Comparison of ENCODE assay signal across 11 cellular contexts in the genomic region with DNA sequence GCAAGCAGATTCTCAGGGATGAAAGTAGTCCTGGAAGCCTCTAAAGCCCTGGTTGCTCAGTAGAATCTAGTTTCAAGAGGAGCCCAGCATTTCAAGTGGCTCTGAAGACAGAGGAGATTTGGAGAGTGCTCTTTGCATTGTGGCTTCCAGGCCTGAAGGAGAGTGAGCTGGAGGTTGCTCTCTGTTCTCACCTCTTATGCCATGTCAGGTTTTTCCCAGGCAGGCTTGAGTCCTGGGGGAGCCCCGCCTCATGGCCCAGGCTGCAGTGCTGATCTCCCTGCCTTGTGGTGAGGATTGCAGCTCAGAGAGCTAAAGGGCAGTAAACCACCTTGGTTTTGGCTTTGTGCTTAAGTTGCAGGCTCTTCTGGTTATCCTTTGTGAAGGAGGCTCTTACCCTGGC. TPM values are rescaled to one million over a fixed set of nuclear protein-coding genes. Genes with fewer than 3 reads are reported as not detected.
DNase-seq lines count a peak whose midpoint lies in the region; ATAC-seq and TF ChIP-seq lines count a peak whose summit lies in the region.
"Had no signal": no experiment of that assay in that cellular context is flagged by ENCODE, and none has a peak within 500 bp of the region (broad histone marks: within the 10 kb centered on the region; RNA-seq: fewer than 3 reads in every experiment).

No MANE protein-coding gene starts in this region.

- H3K27ac ChIP-seq in transverse colon: peak overlapping the region; percentile 38 to 66 (median 57)

- no peaks in the 10 kb centered on the region for H3K9me3 ChIP-seq in transverse colon

- no peaks in the 10 kb centered on the region for H3K36me3 ChIP-seq in transverse colon

- intact Hi-C loops in transverse colon (cut with DNase I; ENCODE audit: low total_unique reads): no loop called here

- no peaks in the 10 kb centered on the region for H3K27me3 Mint-ChIP-seq in activated T-cell treated with anti-CD3 and anti-CD28 coated beads, Interleukin-2, amount 50 U/mL, for 24 hours
- H3K27me3 Mint-ChIP-seq in activated T-helper 17 cell treated with anti-CD3 and anti-CD28 coated beads, Interleukin-2, amount 50 U/mL, for 72 hours: no peaks in the 10 kb centered on the region
- H3K27me3 Mint-ChIP-seq in memory B cell: no peaks in the 10 kb centered on the region

- no peak overlapping the region for H3K4me3 Mint-ChIP-seq in activated T-cell treated with anti-CD3 and anti-CD28 coated beads, Interleukin-2, amount 50 U/mL, for 24 hours
- H3K4me3 Mint-ChIP-seq in activated T-helper 17 cell treated with anti-CD3 and anti-CD28 coated beads, Interleukin-2, amount 50 U/mL, for 72 hours: no peak overlapping the region
- peak overlapping the region; percentile 41 for H3K4me3 Mint-ChIP-seq in memory B cell

- H3K4me1 ChIP-seq in transverse colon: peaks cover 28 to 84% (median 59%) of the 10 kb centered on the region in 4 donors

- H3K27me3 ChIP-seq in transverse colon: no peaks in the 10 kb centered on the region

- TF ChIP-seq CTCF in transverse colon (IDR thresholded peaks at IDR 0.05): no peak

- H3K9me3 Mint-ChIP-seq in activated T-cell treated with anti-CD3 and anti-CD28 coated beads, Interleukin-2, amount 50 U/mL, for 24 hours: no peaks in the 10 kb centered on the region
- H3K9me3 Mint-ChIP-seq in activated T-helper 17 cell treated with anti-CD3 and anti-CD28 coated beads, Interleukin-2, amount 50 U/mL, for 72 hours: no peaks in the 10 kb centered on the region
- no peaks in the 10 kb centered on the region for H3K9me3 Mint-ChIP-seq in memory B cell

- H3K27ac Mint-ChIP-seq in activated T-cell treated with anti-CD3 and anti-CD28 coated beads, Interleukin-2, amount 50 U/mL, for 24 hours: peak overlapping the region; percentile 71
- peak overlapping the region; percentile 65 for H3K27ac Mint-ChIP-seq in activated T-helper 17 cell treated with anti-CD3 and anti-CD28 coated beads, Interleukin-2, amount 50 U/mL, for 72 hours
- peak overlapping the region; percentile 84 for H3K27ac Mint-ChIP-seq in memory B cell

- H3K36me3 Mint-ChIP-seq in activated T-cell treated with anti-CD3 and anti-CD28 coated beads, Interleukin-2, amount 50 U/mL, for 24 hours (ENCODE audit: low read depth): peaks cover 23% of the 10 kb centered on the region
- H3K36me3 Mint-ChIP-seq in activated T-helper 17 cell treated with anti-CD3 and anti-CD28 coated beads, Interleukin-2, amount 50 U/mL, for 72 hours (ENCODE audit: low read depth): no peaks in the 10 kb centered on the region
- peaks cover 2% of the 10 kb centered on the region for H3K36me3 Mint-ChIP-seq in memory B cell

- TF ChIP-seq EP300 in transverse colon (IDR thresholded peaks at IDR 0.05; ENCODE audit: low read depth): no peak

- peak; percentile 33 for ATAC-seq in activated T-helper 17 cell treated with anti-CD3 and anti-CD28 coated beads, Interleukin-2, amount 50 U/mL, for 72 hours (replicated peaks)
- ATAC-seq in memory B cell (ENCODE audit: low read depth): no peak
- no peak for ATAC-seq in GM18861 (IDR thresholded peaks at IDR 0.05; ENCODE audit: unreplicated experiment)
- no peak for ATAC-seq in GM19455 (IDR thresholded peaks at IDR 0.05; ENCODE audit: unreplicated experiment)

- TF ChIP-seq POLR2A in transverse colon (IDR thresholded peaks at IDR 0.05): no peak

- no peak overlapping the region for H3K4me3 ChIP-seq in transverse colon

- peaks cover 78% of the 10 kb centered on the region for H3K4me1 Mint-ChIP-seq in activated T-cell treated with anti-CD3 and anti-CD28 coated beads, Interleukin-2, amount 50 U/mL, for 24 hours (ENCODE audit: low read depth)
- peaks cover 36% of the 10 kb centered on the region for H3K4me1 Mint-ChIP-seq in activated T-helper 17 cell treated with anti-CD3 and anti-CD28 coated beads, Interleukin-2, amount 50 U/mL, for 72 hours
- H3K4me1 Mint-ChIP-seq in memory B cell: peaks cover 44% of the 10 kb centered on the region

- DNase-seq in activated T-cell treated with anti-CD3 and anti-CD28 coated beads, Interleukin-2, amount 50 U/mL, for 24 hours: no peak
- DNase-seq in activated T-cell treated with anti-CD3 and anti-CD28 coated beads for 4 hours: no peak
- no peak for DNase-seq in memory B cell (ENCODE audit: low spot score in 2 of 2)
- no peak for DNase-seq in transverse colon
- no peak for DNase-seq in COLO668 (lab: John Stamatoyannopoulos, UW; ENCODE audit: unreplicated experiment)
- DNase-seq: KBM-7, NCI-H1694, SIG-M5 had no signal

- 60% methylated on average over 1 of the region's 1 CpG; no CpG with 5 or more reads in 1 of the 2 donors for WGBS in transverse colon (ENCODE audit: low coverage in 1 of 2), 2 donors

- in situ Hi-C loops in transverse colon (cut with MboI; ENCODE audit: low pct_ligation_motif_present in 1 of 4, low pct_unique_long_range_greater_than_20kb in 1 of 4, low sequenced_read_pairs in 3 of 4): no loop called here

RNA-seq across cellular contexts. Expression of a gene that starts 32.8 kb away (rescaled TPM):
- total RNA-seq in activated T-helper 17 cell treated with anti-CD3 and anti-CD28 coated beads, Interleukin-2, amount 50 U/mL, for 72 hours: under 1 TPM in 1 of 2 donors, not detected in 1; 0.32 TPM
- total RNA-seq in transverse colon: under 1 TPM in 2 of 4 donors, not detected in 2; 0.64 to 0.82 TPM

RNA-seq across cellular contexts. Expression of a gene that starts 45.3 kb away (rescaled TPM):
- 10 to 100 TPM; 24.1 to 35.8 TPM for total RNA-seq in activated T-helper 17 cell treated with anti-CD3 and anti-CD28 coated beads, Interleukin-2, amount 50 U/mL, for 72 hours
- total RNA-seq in transverse colon: 100 to 1,000 TPM in 1 of 4 donors, 10 to 100 TPM in 3; 33.0 to 106 (median 77.8) TPM

RNA-seq across cellular contexts. Expression of a gene that starts 54.6 kb away (rescaled TPM):
- 10 to 100 TPM; 20.2 to 30.9 TPM for total RNA-seq in activated T-helper 17 cell treated with anti-CD3 and anti-CD28 coated beads, Interleukin-2, amount 50 U/mL, for 72 hours
- total RNA-seq in transverse colon: 10 to 100 TPM; 25.8 to 36.6 (median 34.3) TPM
